1 cellular context compared by ENCODE assay signal in the genomic region with DNA sequence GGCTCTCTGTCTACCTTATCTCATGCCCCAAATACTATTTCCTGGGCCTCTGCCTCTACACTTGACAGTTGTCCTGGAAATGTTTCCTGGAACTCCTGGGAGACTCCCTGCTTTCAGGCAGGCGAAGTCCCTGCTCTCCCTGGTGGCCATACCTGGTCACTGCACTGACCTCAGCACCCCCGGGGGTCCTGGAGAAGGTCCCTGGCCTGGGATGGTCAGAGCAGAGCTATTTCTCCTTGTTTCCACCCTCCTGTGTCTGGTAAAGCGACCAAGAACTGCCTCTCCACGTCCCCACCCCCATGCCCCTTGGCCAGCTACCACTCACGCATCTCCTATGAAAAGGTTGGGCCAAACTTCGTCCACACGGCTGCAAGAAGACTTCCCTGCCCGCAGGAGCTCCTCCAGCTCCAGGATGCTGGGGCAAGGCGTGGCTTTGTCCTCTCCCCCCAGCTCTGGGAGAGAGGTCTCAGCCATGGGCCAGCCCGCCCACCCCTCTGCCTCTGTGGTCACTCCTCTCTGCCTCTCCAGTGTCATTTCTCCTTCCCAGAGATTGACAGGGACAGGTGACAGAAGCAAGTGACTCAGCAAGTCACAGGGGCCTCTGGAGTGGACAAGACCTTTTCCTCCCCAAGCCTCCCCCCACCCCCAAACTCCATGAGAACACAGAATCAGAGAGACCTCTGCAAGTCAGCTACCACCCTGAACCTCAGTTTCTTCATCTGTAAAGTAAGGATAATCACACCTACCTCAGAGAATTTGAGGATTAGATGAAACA.
TF ChIP-seq lines count a peak whose summit lies in the region.

No MANE protein-coding gene starts in this region.

TF ChIP-seq in GM23338, 12 proteins besides CTCF, POLR2A, EP300 and RAD21 (continued from another document):
- TF ChIP-seq, protein P1, sequence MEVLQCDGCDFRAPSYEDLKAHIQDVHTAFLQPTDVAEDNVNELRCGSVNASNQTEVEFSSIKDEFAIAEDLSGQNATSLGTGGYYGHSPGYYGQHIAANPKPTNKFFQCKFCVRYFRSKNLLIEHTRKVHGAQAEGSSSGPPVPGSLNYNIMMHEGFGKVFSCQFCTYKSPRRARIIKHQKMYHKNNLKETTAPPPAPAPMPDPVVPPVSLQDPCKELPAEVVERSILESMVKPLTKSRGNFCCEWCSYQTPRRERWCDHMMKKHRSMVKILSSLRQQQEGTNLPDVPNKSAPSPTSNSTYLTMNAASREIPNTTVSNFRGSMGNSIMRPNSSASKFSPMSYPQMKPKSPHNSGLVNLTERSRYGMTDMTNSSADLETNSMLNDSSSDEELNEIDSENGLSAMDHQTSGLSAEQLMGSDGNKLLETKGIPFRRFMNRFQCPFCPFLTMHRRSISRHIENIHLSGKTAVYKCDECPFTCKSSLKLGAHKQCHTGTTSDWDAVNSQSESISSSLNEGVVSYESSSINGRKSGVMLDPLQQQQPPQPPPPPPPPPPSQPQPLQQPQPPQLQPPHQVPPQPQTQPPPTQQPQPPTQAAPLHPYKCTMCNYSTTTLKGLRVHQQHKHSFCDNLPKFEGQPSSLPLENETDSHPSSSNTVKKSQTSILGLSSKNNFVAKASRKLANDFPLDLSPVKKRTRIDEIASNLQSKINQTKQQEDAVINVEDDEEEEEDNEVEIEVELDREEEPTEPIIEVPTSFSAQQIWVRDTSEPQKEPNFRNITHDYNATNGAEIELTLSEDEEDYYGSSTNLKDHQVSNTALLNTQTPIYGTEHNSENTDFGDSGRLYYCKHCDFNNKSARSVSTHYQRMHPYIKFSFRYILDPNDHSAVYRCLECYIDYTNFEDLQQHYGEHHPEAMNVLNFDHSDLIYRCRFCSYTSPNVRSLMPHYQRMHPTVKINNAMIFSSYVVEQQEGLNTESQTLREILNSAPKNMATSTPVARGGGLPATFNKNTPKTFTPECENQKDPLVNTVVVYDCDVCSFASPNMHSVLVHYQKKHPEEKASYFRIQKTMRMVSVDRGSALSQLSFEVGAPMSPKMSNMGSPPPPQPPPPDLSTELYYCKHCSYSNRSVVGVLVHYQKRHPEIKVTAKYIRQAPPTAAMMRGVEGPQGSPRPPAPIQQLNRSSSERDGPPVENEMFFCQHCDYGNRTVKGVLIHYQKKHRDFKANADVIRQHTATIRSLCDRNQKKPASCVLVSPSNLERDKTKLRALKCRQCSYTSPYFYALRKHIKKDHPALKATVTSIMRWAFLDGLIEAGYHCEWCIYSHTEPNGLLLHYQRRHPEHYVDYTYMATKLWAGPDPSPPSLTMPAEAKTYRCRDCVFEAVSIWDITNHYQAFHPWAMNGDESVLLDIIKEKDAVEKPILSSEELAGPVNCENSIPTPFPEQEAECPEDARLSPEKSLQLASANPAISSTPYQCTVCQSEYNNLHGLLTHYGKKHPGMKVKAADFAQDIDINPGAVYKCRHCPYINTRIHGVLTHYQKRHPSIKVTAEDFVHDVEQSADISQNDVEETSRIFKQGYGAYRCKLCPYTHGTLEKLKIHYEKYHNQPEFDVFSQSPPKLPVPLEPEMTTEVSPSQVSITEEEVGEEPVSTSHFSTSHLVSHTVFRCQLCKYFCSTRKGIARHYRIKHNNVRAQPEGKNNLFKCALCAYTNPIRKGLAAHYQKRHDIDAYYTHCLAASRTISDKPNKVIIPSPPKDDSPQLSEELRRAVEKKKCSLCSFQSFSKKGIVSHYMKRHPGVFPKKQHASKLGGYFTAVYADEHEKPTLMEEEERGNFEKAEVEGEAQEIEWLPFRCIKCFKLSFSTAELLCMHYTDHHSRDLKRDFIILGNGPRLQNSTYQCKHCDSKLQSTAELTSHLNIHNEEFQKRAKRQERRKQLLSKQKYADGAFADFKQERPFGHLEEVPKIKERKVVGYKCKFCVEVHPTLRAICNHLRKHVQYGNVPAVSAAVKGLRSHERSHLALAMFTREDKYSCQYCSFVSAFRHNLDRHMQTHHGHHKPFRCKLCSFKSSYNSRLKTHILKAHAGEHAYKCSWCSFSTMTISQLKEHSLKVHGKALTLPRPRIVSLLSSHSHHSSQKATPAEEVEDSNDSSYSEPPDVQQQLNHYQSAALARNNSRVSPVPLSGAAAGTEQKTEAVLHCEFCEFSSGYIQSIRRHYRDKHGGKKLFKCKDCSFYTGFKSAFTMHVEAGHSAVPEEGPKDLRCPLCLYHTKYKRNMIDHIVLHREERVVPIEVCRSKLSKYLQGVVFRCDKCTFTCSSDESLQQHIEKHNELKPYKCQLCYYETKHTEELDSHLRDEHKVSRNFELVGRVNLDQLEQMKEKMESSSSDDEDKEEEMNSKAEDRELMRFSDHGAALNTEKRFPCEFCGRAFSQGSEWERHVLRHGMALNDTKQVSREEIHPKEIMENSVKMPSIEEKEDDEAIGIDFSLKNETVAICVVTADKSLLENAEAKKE (CRISPR knock-in tag; IDR thresholded peaks at IDR 0.05) = no peak; the same call in 1 of the 2 replicates
- no peak for TF ChIP-seq EZH2 (IDR thresholded peaks at IDR 0.05; ENCODE audit: low read depth, unreplicated experiment)
